In genomic region chr1:184257873-184258272, GRCh38 we compare ENCODE assay signal across 24 cellular contexts.
DNase-seq lines count a peak whose midpoint lies in the region; ATAC-seq, FAIRE-seq and TF ChIP-seq lines count a peak whose summit lies in the region.
"Had no signal": no experiment of that assay in that cellular context is flagged by ENCODE, and none has a peak within 500 bp of the region (broad histone marks: within the 10 kb centered on the region; RNA-seq: fewer than 3 reads in every experiment).

No MANE protein-coding gene starts in this region.

- TF ChIP-seq EP300 in HepG2 (IDR thresholded peaks at IDR 0.05; ENCODE audit: low read depth in 2 of 2, low read length in 2 of 2) (no peak), HepG2 (CRISPR knock-in tag; IDR thresholded peaks at IDR 0.05; ENCODE audit: borderline replicate concordance) (no peak)

- DNase-seq in heart left ventricle (no peak), left ventricle myocardium superior (no peak), right lobe of liver (no peak), HepG2 (ENCODE audit: low spot score) (no peak), gastrocnemius medialis (no peak)
- DNase-seq in CD4-positive, alpha-beta memory T cell = no peak
- DNase-seq: CD4-positive, CD25-positive, alpha-beta regulatory T cell; CD8-positive, alpha-beta memory T cell; DMS 273 treated with DMSO at 0.1 percent for 48 hours; DMS79; EL; GDM1; GOT3; HFFc6 had no signal

- no peak overlapping the region for H2AFZ ChIP-seq in HepG2 (ENCODE audit: low read length)

- POLR2A ChIA-PET in HepG2 (lab: Yijun Ruan, JAX) = no interaction called here
- POLR2A ChIA-PET in CD4-positive, alpha-beta memory T cell (lab: Charles Lee; ENCODE audit: partially characterized antibody) = no interaction called here

- H3K9me3 Mint-ChIP-seq in CD4-positive, alpha-beta memory T cell = peaks cover 0 to 5% (median 0%) of the 10 kb centered on the region in 8 donors
- H3K9me3 Mint-ChIP-seq: CD8-positive, alpha-beta memory T cell; HFFc6 had no signal

- CTCF ChIA-PET in HepG2 (lab: Yijun Ruan, JAX; ENCODE audit: low intra/inter-chr PET ratio, low total read pairs) = no interaction called here
- CTCF ChIA-PET in CD4-positive, alpha-beta memory T cell (lab: Charles Lee; ENCODE audit: partially characterized antibody) = no interaction called here

- H3K9ac ChIP-seq in HepG2 (ENCODE audit: insufficient read depth, low read depth, low read length) = no peak overlapping the region
- H3K9ac ChIP-seq: BLaER1 had no signal

- ATAC-seq in heart left ventricle = peak in 2 of 4 donors; percentile 14 to 62
- ATAC-seq in left ventricle myocardium superior = no peak
- peak in 3 of 4 donors; percentile 17 to 43 (median 32) for ATAC-seq in right lobe of liver
- no peak for ATAC-seq in HepG2
- ATAC-seq in gastrocnemius medialis = no peak
- no peak for ATAC-seq in GM18907 (IDR thresholded peaks at IDR 0.05; ENCODE audit: unreplicated experiment)

- H3K79me2 ChIP-seq in HepG2 (ENCODE audit: insufficient read depth, low read length) = no peaks in the 10 kb centered on the region

- H3K27me3 ChIP-seq in heart left ventricle (no peaks in the 10 kb centered on the region), right lobe of liver (no peaks in the 10 kb centered on the region), HepG2 (ENCODE audit: control insufficient read depth in 1 of 2, insufficient read depth in 2 of 2, low read length in 2 of 2) (no peaks in the 10 kb centered on the region; a peak in 1 of 5 replicates), gastrocnemius medialis (no peaks in the 10 kb centered on the region)
- H3K27me3 ChIP-seq in CD4-positive, alpha-beta memory T cell (ENCODE audit: insufficient read depth, low read length) = no peaks in the 10 kb centered on the region
- H3K27me3 ChIP-seq: BLaER1 had no signal

- peaks cover 13 to 21% of the 10 kb centered on the region in 2 donors for H3K27me3 Mint-ChIP-seq in CD4-positive, alpha-beta memory T cell

- no peak for TF ChIP-seq CTCF in heart left ventricle (IDR thresholded peaks at IDR 0.05)
- TF ChIP-seq CTCF in right lobe of liver (IDR thresholded peaks at IDR 0.05) = no peak
- TF ChIP-seq CTCF in HepG2 (CRISPR knock-in tag; IDR thresholded peaks at IDR 0.05) = no peak
- no peak for TF ChIP-seq CTCF in gastrocnemius medialis (IDR thresholded peaks at IDR 0.05 in 4 of 5, conservative IDR thresholded peaks at IDR 0.05 in 1 of 5)

- TF ChIP-seq POLR2A in heart left ventricle (IDR thresholded peaks at IDR 0.05) (no peak), right lobe of liver (IDR thresholded peaks at IDR 0.05) (no peak), HepG2 (IDR thresholded peaks at IDR 0.05; ENCODE audit: insufficient read depth in 1 of 2, low read depth in 2 of 2, low read length in 2 of 2) (no peak), gastrocnemius medialis (IDR thresholded peaks at IDR 0.05) (no peak)

- H4K20me1 ChIP-seq in HepG2 (ENCODE audit: insufficient read depth, low read length) = no peaks in the 10 kb centered on the region
- H4K20me1 ChIP-seq: BLaER1 had no signal

- in situ Hi-C loops in HepG2 (cut with HindIII; ENCODE audit: extremely low pct_ligation_motif_present, low pct_unique_long_range_greater_than_20kb) = no loop called here
- in situ Hi-C loops in gastrocnemius medialis (cut with MboI; ENCODE audit: low sequenced_read_pairs in 4 of 4) = no loop called here

- no peak for FAIRE-seq in HepG2 (lab: Jason Lieb, UNC)
- FAIRE-seq: A204.1, GM12891, GM18507, H54 had no signal

- H3K4me1 Mint-ChIP-seq in CD4-positive, alpha-beta memory T cell = no peaks in the 10 kb centered on the region
- H3K4me1 Mint-ChIP-seq: B cell; CD4-positive, CD25-positive, alpha-beta regulatory T cell; CD8-positive, alpha-beta memory T cell had no signal

- H3K36me3 Mint-ChIP-seq in CD4-positive, alpha-beta memory T cell = no peaks in the 10 kb centered on the region
- H3K36me3 Mint-ChIP-seq: CD4-positive, CD25-positive, alpha-beta regulatory T cell; CD8-positive, alpha-beta memory T cell had no signal

- no peak overlapping the region for H3K4me2 ChIP-seq in HepG2 (ENCODE audit: low read depth, low read length)
- H3K4me2 ChIP-seq: BLaER1 had no signal

- intact Hi-C loops in heart left ventricle (cut with DNase I) = loop anchor here in 2 of 10 donors (5.0 kb wide), 2 partner anchors 104 to 129 kb away; partner anchors contain the start of gene C1orf21 (in 1 of the 2)
- intact Hi-C loops in left ventricle myocardium superior (cut with micrococcal nuclease) = no loop called here
- intact Hi-C loops in right lobe of liver (cut with DNase I) = no loop called here
- intact Hi-C loops in HepG2 (cut with micrococcal nuclease; ENCODE audit: unreplicated experiment) = no loop called here
- intact Hi-C loops in gastrocnemius medialis (cut with DNase I; ENCODE audit: low total_unique reads) = no loop called here
- intact Hi-C loops in CD4-positive, alpha-beta memory T cell (cut with micrococcal nuclease) = no loop called here

- peaks cover 0 to 19% (median 4%) of the 10 kb centered on the region in 12 donors for H3K4me1 ChIP-seq in heart left ventricle
- H3K4me1 ChIP-seq in right lobe of liver = no peaks in the 10 kb centered on the region
- H3K4me1 ChIP-seq in HepG2 (ENCODE audit: insufficient read depth, low read length) = no peaks in the 10 kb centered on the region
- H3K4me1 ChIP-seq in gastrocnemius medialis = no peaks in the 10 kb centered on the region
- H3K4me1 ChIP-seq in CD4-positive, alpha-beta memory T cell (ENCODE audit: insufficient read depth, low read length) = no peaks in the 10 kb centered on the region
- H3K4me1 ChIP-seq: BLaER1, HAP-1 had no signal

- peak overlapping the region in 7 of 12 donors; percentile 19 to 53 (median 43) for H3K27ac ChIP-seq in heart left ventricle
- H3K27ac ChIP-seq in right lobe of liver = no peak overlapping the region
- no peak overlapping the region for H3K27ac ChIP-seq in HepG2 (ENCODE audit: extremely low read length, insufficient read depth, low read length)
- H3K27ac ChIP-seq in gastrocnemius medialis = peak overlapping the region in 3 of 4 donors; percentile 25 to 47 (median 35)
- no peak overlapping the region for H3K27ac ChIP-seq in CD4-positive, alpha-beta memory T cell (ENCODE audit: low read depth, low read length)
- H3K27ac ChIP-seq: 22Rv1, BLaER1, C4-2B had no signal

- WGBS in heart left ventricle, 4 donors = 63 to 71% (median 64%) methylated on average over 5 of the region's 5 CpGs
- WGBS in right lobe of liver (ENCODE audit: insufficient coverage, low coverage, low lambda C conversion rate, missing lambda C conversion rate) = 49% methylated on average over 5 of the region's 5 CpGs
- 1% methylated on average over 5 of the region's 5 CpGs for WGBS in HepG2 (ENCODE audit: low lambda C conversion rate)

- no peak overlapping the region for H3K4me3 Mint-ChIP-seq in CD4-positive, alpha-beta memory T cell
- H3K4me3 Mint-ChIP-seq: B cell; CD4-positive, CD25-positive, alpha-beta regulatory T cell; CD8-positive, alpha-beta memory T cell; HFFc6 had no signal

- no peak overlapping the region for H3K4me3 ChIP-seq in heart left ventricle
- no peak overlapping the region for H3K4me3 ChIP-seq in right lobe of liver
- no peak overlapping the region for H3K4me3 ChIP-seq in HepG2 (replicated peaks in 1 of 3; ENCODE audit: insufficient read depth in 1 of 3, low read depth in 2 of 3, low read length in 3 of 3)
- peak overlapping the region in 1 of 4 donors; percentile 6 for H3K4me3 ChIP-seq in gastrocnemius medialis
- H3K4me3 ChIP-seq in CD4-positive, alpha-beta memory T cell (ENCODE audit: low read length in 2 of 2) = no peak overlapping the region
- H3K4me3 ChIP-seq: BLaER1, HAP-1 had no signal

- TF ChIP-seq RAD21 in HepG2 (CRISPR knock-in tag; IDR thresholded peaks at IDR 0.05) = no peak

- no TSS peak for BruUV-seq in HepG2 (replicated peaks; lab: Mats Ljungman, UMichigan)

- H3K27ac Mint-ChIP-seq in CD4-positive, alpha-beta memory T cell = no peak overlapping the region
- H3K27ac Mint-ChIP-seq: B cell; CD4-positive, CD25-positive, alpha-beta regulatory T cell; CD8-positive, alpha-beta memory T cell; HFFc6 had no signal

- H3K36me3 ChIP-seq in heart left ventricle (no peaks in the 10 kb centered on the region), right lobe of liver (no peaks in the 10 kb centered on the region), HepG2 (replicated peaks in 1 of 2; ENCODE audit: control insufficient read depth in 1 of 2, insufficient read depth in 2 of 2, low read length in 2 of 2) (no peaks in the 10 kb centered on the region), gastrocnemius medialis (no peaks in the 10 kb centered on the region)
- H3K36me3 ChIP-seq in CD4-positive, alpha-beta memory T cell (ENCODE audit: insufficient read depth, low read length) = no peaks in the 10 kb centered on the region
- H3K36me3 ChIP-seq: BLaER1, HAP-1 had no signal

- H3K9me3 ChIP-seq in heart left ventricle = no peaks in the 10 kb centered on the region
- H3K9me3 ChIP-seq in right lobe of liver = no peaks in the 10 kb centered on the region
- H3K9me3 ChIP-seq in HepG2 (ENCODE audit: low read length) = no peaks in the 10 kb centered on the region
- no peaks in the 10 kb centered on the region for H3K9me3 ChIP-seq in gastrocnemius medialis
- H3K9me3 ChIP-seq in CD4-positive, alpha-beta memory T cell (ENCODE audit: control insufficient read depth in 1 of 2, low read length in 2 of 2) = no peaks in the 10 kb centered on the region
- H3K9me3 ChIP-seq: BLaER1, HAP-1 had no signal

Comparison
In these comparisons a context has a peak if more than half of its experiments do, and no peak if none do; other contexts are left out.
1. ATAC-seq: peak in right lobe of liver (3 of 4); none in left ventricle myocardium superior (single experiment), HepG2 (single experiment), gastrocnemius medialis (0 of 2) and GM18907 (single experiment).
2. H3K27ac ChIP-seq: peak in heart left ventricle (7 of 12) and gastrocnemius medialis (3 of 4); none in right lobe of liver (0 of 3), HepG2 (single experiment) and CD4-positive, alpha-beta memory T cell (single experiment).